ENCODE assay signal across 7 cellular contexts in the genomic region with DNA sequence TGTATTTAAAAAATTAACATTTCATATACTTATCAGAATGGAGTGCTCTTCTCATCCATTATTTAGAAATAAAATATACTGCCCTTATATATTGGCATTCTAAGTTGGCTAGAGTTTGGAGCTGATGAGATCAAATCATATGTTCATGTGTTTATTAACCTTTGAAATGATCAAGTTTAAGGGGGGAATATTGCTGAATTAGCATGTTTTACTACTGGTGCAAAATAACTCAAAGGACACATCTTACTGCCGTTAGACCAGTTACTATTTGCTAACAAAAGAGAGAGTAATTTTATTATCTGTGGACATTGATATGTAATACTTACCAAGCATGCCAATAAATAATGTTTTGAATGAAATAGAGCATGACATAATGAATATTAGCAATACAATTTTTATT.
"Had no signal": no experiment of that assay in that cellular context is flagged by ENCODE, and none has a peak within 500 bp of the region (broad histone marks: within the 10 kb centered on the region; RNA-seq: fewer than 3 reads in every experiment).

No MANE protein-coding gene starts in this region.

- DNase-seq: Karpas-422, KBM-7, KG1 had no signal

- H3K4me3 Mint-ChIP-seq: IgD-negative memory B cell had no signal

- H3K36me3 Mint-ChIP-seq: IgD-negative memory B cell had no signal

- H3K27me3 Mint-ChIP-seq: IgD-negative memory B cell had no signal

- H3K4me1 Mint-ChIP-seq: IgD-negative memory B cell had no signal

- H3K27ac ChIP-seq: HL-60, KMS-11 had no signal

- FAIRE-seq: HTR-8/SVneo had no signal

- H3K9ac ChIP-seq: KMS-11 had no signal

- H3K9me3 Mint-ChIP-seq: IgD-negative memory B cell had no signal

- H3K27ac Mint-ChIP-seq: IgD-negative memory B cell had no signal

- H3K4me2 ChIP-seq: KMS-11 had no signal
